ENCODE assay signal across 17 cellular contexts in the genomic region with DNA sequence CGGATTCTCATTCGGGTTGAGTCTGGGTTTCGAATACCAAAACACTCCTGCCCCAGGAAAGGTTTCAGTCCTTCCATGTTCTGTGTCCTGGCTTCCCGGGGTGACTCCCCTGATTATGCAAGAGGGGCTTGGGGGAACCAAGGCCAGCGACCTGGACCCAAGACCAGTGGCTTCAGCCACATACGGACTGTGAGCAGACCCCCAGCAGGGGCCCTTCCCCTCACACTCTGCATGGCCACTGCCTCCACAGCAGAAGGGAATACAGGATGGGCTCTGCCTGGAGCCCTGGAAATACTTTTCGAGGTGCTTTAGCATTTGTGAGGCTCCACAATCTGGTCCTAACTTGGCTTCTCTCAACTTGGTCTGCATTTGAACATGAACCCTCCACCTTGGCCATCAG. TPM values are rescaled to one million over a fixed set of nuclear protein-coding genes. Genes with fewer than 3 reads are reported as not detected.
A peak's percentile ranks its signal among the peaks of the same experiment; 100 is the strongest.
DNase-seq lines count a peak whose midpoint lies in the region; ATAC-seq, FAIRE-seq and TF ChIP-seq lines count a peak whose summit lies in the region.
"Had no signal": no experiment of that assay in that cellular context is flagged by ENCODE, and none has a peak within 500 bp of the region (broad histone marks: within the 10 kb centered on the region; RNA-seq: fewer than 3 reads in every experiment).

No MANE protein-coding gene starts in this region.

- TF ChIP-seq CTCF in HepG2 (CRISPR knock-in tag; IDR thresholded peaks at IDR 0.05) = no peak
- TF ChIP-seq CTCF in right lobe of liver (IDR thresholded peaks at IDR 0.05) = no peak
- no peak for TF ChIP-seq CTCF in vagina (IDR thresholded peaks at IDR 0.05)

- no peak overlapping the region for H2BK5ac ChIP-seq in trophoblast cell (ENCODE audit: low read depth, low read length, poor library complexity)

- H2AFZ ChIP-seq in HepG2 (ENCODE audit: low read length) (no peak overlapping the region), trophoblast cell (ENCODE audit: insufficient read depth, low read length, poor library complexity) (no peak overlapping the region)

- in situ Hi-C loops in HepG2 (cut with HindIII; ENCODE audit: extremely low pct_ligation_motif_present, low pct_unique_long_range_greater_than_20kb) = no loop called here

- no peak for TF ChIP-seq EP300 in HepG2 (IDR thresholded peaks at IDR 0.05; ENCODE audit: low read depth in 2 of 2, low read length in 2 of 2)
- TF ChIP-seq EP300 in HepG2 (CRISPR knock-in tag; IDR thresholded peaks at IDR 0.05; ENCODE audit: borderline replicate concordance) = no peak

- no peaks in the 10 kb centered on the region for H3K4me1 ChIP-seq in HepG2 (ENCODE audit: insufficient read depth, low read length)
- H3K4me1 ChIP-seq in right lobe of liver = peaks cover 0 to 15% (median 0%) of the 10 kb centered on the region in 4 donors
- peaks cover 21 to 26% of the 10 kb centered on the region in 2 experiments for H3K4me1 ChIP-seq in trophoblast cell (ENCODE audit: control insufficient read depth in 1 of 2, insufficient read depth in 2 of 2, low read length in 2 of 2)
- H3K4me1 ChIP-seq in vagina = peaks cover 68% of the 10 kb centered on the region

- BruUV-seq in HepG2 (replicated peaks; lab: Mats Ljungman, UMichigan) = no TSS peak

- H2BK12ac ChIP-seq in trophoblast cell (ENCODE audit: low read length) = no peak overlapping the region

- no peak overlapping the region for H3K4me2 ChIP-seq in HepG2 (ENCODE audit: low read depth, low read length)
- H3K4me2 ChIP-seq in trophoblast cell (ENCODE audit: low read length) = no peak overlapping the region

- no peak overlapping the region for H3K14ac ChIP-seq in trophoblast cell (ENCODE audit: low read length)

- H3K79me1 ChIP-seq in trophoblast cell (ENCODE audit: low read length) = peaks cover 4% of the 10 kb centered on the region

- H3K27me3 ChIP-seq in HepG2 (ENCODE audit: control insufficient read depth in 1 of 2, insufficient read depth in 2 of 2, low read length in 2 of 2) = no peaks in the 10 kb centered on the region
- H3K27me3 ChIP-seq in right lobe of liver = no peaks in the 10 kb centered on the region
- H3K27me3 ChIP-seq in trophoblast cell (ENCODE audit: insufficient read depth, low read length) = no peaks in the 10 kb centered on the region
- H3K27me3 ChIP-seq in vagina = no peaks in the 10 kb centered on the region
- H3K27me3 ChIP-seq: BE2C had no signal

- WGBS in HepG2 (ENCODE audit: low lambda C conversion rate) = 76% methylated on average over 7 of the region's 7 CpGs
- 89% methylated on average over 3 of the region's 7 CpGs for WGBS in right lobe of liver (ENCODE audit: insufficient coverage, low coverage, low lambda C conversion rate, missing lambda C conversion rate)
- no CpG with 5 or more reads among the region's 7 CpGs for WGBS in trophoblast cell (ENCODE audit: extremely low coverage, insufficient coverage, insufficient read length)

- H3K79me2 ChIP-seq in HepG2 (ENCODE audit: insufficient read depth, low read length) (no peaks in the 10 kb centered on the region), trophoblast cell (ENCODE audit: control insufficient read depth, insufficient read depth, low read length, poor library complexity) (peaks cover 10% of the 10 kb centered on the region)

- H3K9ac ChIP-seq in HepG2 (ENCODE audit: insufficient read depth, low read depth, low read length) (no peak overlapping the region), trophoblast cell (ENCODE audit: low read length) (no peak overlapping the region)

- ATAC-seq in HepG2 = no peak
- ATAC-seq in right lobe of liver = no peak
- ATAC-seq: HCT116, Panc1 had no signal

- H3K4me3 ChIP-seq in HepG2 (replicated peaks in 1 of 3; ENCODE audit: insufficient read depth in 1 of 3, low read depth in 2 of 3, low read length in 3 of 3) = no peak overlapping the region
- no peak overlapping the region for H3K4me3 ChIP-seq in right lobe of liver
- no peak overlapping the region for H3K4me3 ChIP-seq in trophoblast cell (ENCODE audit: low read depth, low read length)
- no peak overlapping the region for H3K4me3 ChIP-seq in vagina

- H4K12ac ChIP-seq in trophoblast cell (ENCODE audit: low read depth, low read length) = no peak overlapping the region

- no peak for TF ChIP-seq POLR2A in HepG2 (IDR thresholded peaks at IDR 0.05; ENCODE audit: insufficient read depth in 1 of 2, low read depth in 2 of 2, low read length in 2 of 2)
- TF ChIP-seq POLR2A in right lobe of liver (IDR thresholded peaks at IDR 0.05) = no peak
- TF ChIP-seq POLR2A in vagina (IDR thresholded peaks at IDR 0.05) = no peak

- no peak for TF ChIP-seq RAD21 in HepG2 (CRISPR knock-in tag; IDR thresholded peaks at IDR 0.05)

- no peak overlapping the region for H4K8ac ChIP-seq in trophoblast cell (ENCODE audit: low read depth, low read length)

- no peak overlapping the region for H4K91ac ChIP-seq in trophoblast cell (ENCODE audit: low read depth, low read length)

- POLR2A ChIA-PET in HepG2 (lab: Yijun Ruan, JAX) = no interaction called here

- H2BK120ac ChIP-seq in trophoblast cell (ENCODE audit: insufficient read depth, low read length, poor library complexity) = no peak overlapping the region

- H4K20me1 ChIP-seq in HepG2 (ENCODE audit: insufficient read depth, low read length) = no peaks in the 10 kb centered on the region

- H3K36me3 ChIP-seq in HepG2 (replicated peaks in 1 of 2; ENCODE audit: control insufficient read depth in 1 of 2, insufficient read depth in 2 of 2, low read length in 2 of 2) = peaks cover 0 to 2% of the 10 kb centered on the region in 2 experiments; a peak in 2 of 5 replicates
- H3K36me3 ChIP-seq in right lobe of liver = peaks cover 0 to 3% (median 0%) of the 10 kb centered on the region in 4 donors
- peaks cover 56 to 68% of the 10 kb centered on the region in 2 experiments for H3K36me3 ChIP-seq in trophoblast cell (ENCODE audit: control insufficient read depth in 1 of 2, insufficient read depth in 2 of 2, low read length in 2 of 2)
- H3K36me3 ChIP-seq in vagina = peaks cover 0 to 31% of the 10 kb centered on the region in 2 donors

- no peak overlapping the region for H2AK5ac ChIP-seq in trophoblast cell (ENCODE audit: low read length)

- H3K27ac ChIP-seq in HepG2 (ENCODE audit: extremely low read length, insufficient read depth, low read length) = no peak overlapping the region
- no peak overlapping the region for H3K27ac ChIP-seq in right lobe of liver
- H3K27ac ChIP-seq in caudate nucleus (ENCODE audit: low read depth, low read length) = peak overlapping the region; percentile 91
- no peak overlapping the region for H3K27ac ChIP-seq in trophoblast cell (ENCODE audit: low read depth, low read length)
- H3K27ac ChIP-seq in vagina = peak overlapping the region; percentile 31

- no peak overlapping the region for H3K18ac ChIP-seq in trophoblast cell (ENCODE audit: low read length)

- H3K23ac ChIP-seq in trophoblast cell (ENCODE audit: low read length) = no peak overlapping the region

- FAIRE-seq in HepG2 (lab: Jason Lieb, UNC) = no peak
- FAIRE-seq: urothelium cell line had no signal

- DNase-seq in HepG2 (ENCODE audit: low spot score) = no peak
- DNase-seq in right lobe of liver = no peak
- DNase-seq in caudate nucleus (lab: John Stamatoyannopoulos, UW) = no peak
- no peak for DNase-seq in trophoblast cell
- no peak for DNase-seq in vagina (ENCODE audit: extremely low spot score in 2 of 2)
- no peak for DNase-seq in OCI-M1 (lab: John Stamatoyannopoulos, UW)
- no peak for DNase-seq in hepatic stellate cell (ENCODE audit: low spot score)
- DNase-seq in NCI-H2107 treated with DMSO at 0.1 percent for 48 hours (lab: John Stamatoyannopoulos, UW; ENCODE audit: unreplicated experiment) = no peak
- DNase-seq: activated CD4-positive, alpha-beta T cell treated with anti-CD3 and anti-CD28 coated beads, Interleukin-2, amount 50 U/mL, for 1 hour; BE2C; DND-41; NCI-H1092 treated with DMSO at 0.1 percent for 48 hours; NCI-H510A treated with DMSO at 0.1 percent for 48 hours; occipital lobe had no signal

- CTCF ChIA-PET in HepG2 (lab: Yijun Ruan, JAX; ENCODE audit: low intra/inter-chr PET ratio, low total read pairs) = no interaction called here

- H3K9me3 ChIP-seq in HepG2 (ENCODE audit: low read length) = no peaks in the 10 kb centered on the region
- no peaks in the 10 kb centered on the region for H3K9me3 ChIP-seq in right lobe of liver
- H3K9me3 ChIP-seq in trophoblast cell (ENCODE audit: insufficient read depth, low read depth, low read length) = no peaks in the 10 kb centered on the region
- H3K9me3 ChIP-seq in vagina = no peaks in the 10 kb centered on the region
- H3K9me3 ChIP-seq: BE2C had no signal

- intact Hi-C loops in HepG2 (cut with micrococcal nuclease; ENCODE audit: unreplicated experiment) (no loop called here), right lobe of liver (cut with DNase I) (no loop called here), vagina (cut with DNase I) (loop anchor here (5.0 kb wide), 1 partner anchor 37 kb away; no protein-coding TSS in a partner anchor)

- H3K4ac ChIP-seq in trophoblast cell (ENCODE audit: low read depth, low read length) = peak overlapping the region; percentile 53

RNA-seq across cellular contexts. Expression of gene HDAC7, which starts 19.1 kb away (rescaled TPM):
- total RNA-seq in HepG2 (2016; rRNA removed; fragmentation: Illumina TruSeq; extraction: Trizol) (3.7 and 4.6 TPM in 2 replicates), right lobe of liver (10 to 100 TPM in 2 of 6 experiments, 1 to 10 TPM in 4; 6.6 to 18.8 (median 8.4) TPM), vagina (67.0 TPM)
- total RNA-seq in HepG2 (2016; cell fraction: cytosol; rRNA removed; fragmentation: Illumina TruSeq; extraction: Trizol; ENCODE audit: low read depth) = 1.5 and 2.7 TPM in 2 replicates
- total RNA-seq in HepG2 (2016; cell fraction: insoluble cytoplasmic fraction; rRNA removed; fragmentation: Illumina TruSeq; extraction: Trizol) = 3.3 and 5.0 TPM in 2 replicates
- 4.5 and 5.3 TPM in 2 replicates for total RNA-seq in HepG2 (2016; cell fraction: membrane; rRNA removed; fragmentation: Illumina TruSeq; extraction: Trizol)
- 5.2 and 5.6 TPM in 2 replicates for total RNA-seq in HepG2 (2016; cell fraction: nucleus; rRNA removed; fragmentation: Illumina TruSeq; extraction: Trizol)
- polyA plus RNA-seq in HepG2 (2011; rRNA removed) = 8.5 and 10.8 TPM in 2 replicates
- 3.4 and 5.9 TPM in 2 replicates for polyA plus RNA-seq in HepG2 (2011; cell fraction: cytosol; rRNA removed)
- 44.6 and 61.9 TPM in 2 replicates for polyA plus RNA-seq in HepG2 (2011; cell fraction: nucleus; rRNA removed)
- polyA plus RNA-seq in HepG2 (2012) = 3.9 and 6.2 TPM in 2 replicates
- polyA plus RNA-seq in HepG2 (2016; cell fraction: cytosol; fragmentation: Illumina TruSeq; extraction: Trizol; ENCODE audit: low read depth) = 1.6 and 1.8 TPM in 2 replicates
- polyA plus RNA-seq in HepG2 (2016; cell fraction: insoluble cytoplasmic fraction; fragmentation: Illumina TruSeq; extraction: Trizol; ENCODE audit: low read depth) = 7.3 and 8.0 TPM in 2 replicates
- polyA plus RNA-seq in HepG2 (2016; cell fraction: membrane; fragmentation: Illumina TruSeq; extraction: Trizol; ENCODE audit: low read depth) = 5.0 and 6.0 TPM in 2 replicates
- polyA plus RNA-seq in HepG2 (2016; cell fraction: nucleus; fragmentation: Illumina TruSeq; extraction: Trizol; ENCODE audit: insufficient read depth, low read depth) = 15.8 and 16.2 TPM in 2 replicates
- 11.8 and 35.8 TPM in 2 replicates for polyA minus RNA-seq in HepG2 (2011; rRNA and poly(A)+ RNA removed; ENCODE audit: low replicate concordance)
- 2.3 and 4.6 TPM in 2 replicates for polyA minus RNA-seq in HepG2 (2011; cell fraction: cytosol; rRNA and poly(A)+ RNA removed)
- polyA minus RNA-seq in HepG2 (2011; cell fraction: nucleus; rRNA and poly(A)+ RNA removed) = 6.8 and 9.5 TPM in 2 replicates
- 47.8 and 51.3 TPM in 2 replicates for polyA plus RNA-seq in trophoblast cell (2013)

RNA-seq across cellular contexts. Expression of gene SLC48A1, which starts 27.5 kb away (rescaled TPM):
- 2.6 and 3.7 TPM in 2 replicates for total RNA-seq in HepG2 (2016; rRNA removed; fragmentation: Illumina TruSeq; extraction: Trizol)
- 2.3 and 3.1 TPM in 2 replicates for total RNA-seq in HepG2 (2016; cell fraction: cytosol; rRNA removed; fragmentation: Illumina TruSeq; extraction: Trizol; ENCODE audit: low read depth)
- total RNA-seq in HepG2 (2016; cell fraction: insoluble cytoplasmic fraction; rRNA removed; fragmentation: Illumina TruSeq; extraction: Trizol) = 2.3 and 3.4 TPM in 2 replicates
- 5.0 and 6.3 TPM in 2 replicates for total RNA-seq in HepG2 (2016; cell fraction: membrane; rRNA removed; fragmentation: Illumina TruSeq; extraction: Trizol)
- 2.5 and 2.6 TPM in 2 replicates for total RNA-seq in HepG2 (2016; cell fraction: nucleus; rRNA removed; fragmentation: Illumina TruSeq; extraction: Trizol)
- polyA plus RNA-seq in HepG2 (2011; rRNA removed) = 2.2 and 3.1 TPM in 2 replicates
- polyA plus RNA-seq in HepG2 (2011; cell fraction: cytosol; rRNA removed) = 2.4 and 2.6 TPM in 2 replicates
- polyA plus RNA-seq in HepG2 (2011; cell fraction: nucleus; rRNA removed) = 3.1 and 4.1 TPM in 2 replicates
- polyA plus RNA-seq in HepG2 (2012) = 2.1 and 3.5 TPM in 2 replicates
- polyA plus RNA-seq in HepG2 (2016; cell fraction: cytosol; fragmentation: Illumina TruSeq; extraction: Trizol; ENCODE audit: low read depth) = 3.8 and 3.9 TPM in 2 replicates
- 2.6 and 3.2 TPM in 2 replicates for polyA plus RNA-seq in HepG2 (2016; cell fraction: insoluble cytoplasmic fraction; fragmentation: Illumina TruSeq; extraction: Trizol; ENCODE audit: low read depth)
- 6.3 and 6.9 TPM in 2 replicates for polyA plus RNA-seq in HepG2 (2016; cell fraction: membrane; fragmentation: Illumina TruSeq; extraction: Trizol; ENCODE audit: low read depth)
- polyA plus RNA-seq in HepG2 (2016; cell fraction: nucleus; fragmentation: Illumina TruSeq; extraction: Trizol; ENCODE audit: insufficient read depth, low read depth) = 5.6 and 6.3 TPM in 2 replicates
- polyA minus RNA-seq in HepG2 (2011; rRNA and poly(A)+ RNA removed; ENCODE audit: low replicate concordance) = 5.7 and 45.5 TPM in 2 replicates
- polyA minus RNA-seq in HepG2 (2011; cell fraction: cytosol; rRNA and poly(A)+ RNA removed) = 1.5 and 2.1 TPM in 2 replicates
- polyA minus RNA-seq in HepG2 (2011; cell fraction: nucleus; rRNA and poly(A)+ RNA removed) = 1.7 and 2.8 TPM in 2 replicates
- 10 to 100 TPM; 12.4 to 20.4 (median 18.0) TPM for total RNA-seq in right lobe of liver
- polyA plus RNA-seq in trophoblast cell (2013) = 4.7 and 4.8 TPM in 2 replicates
- total RNA-seq in vagina = 20.9 TPM

RNA-seq across cellular contexts. Expression of gene RAPGEF3, which starts 41.9 kb away (rescaled TPM):
- total RNA-seq in HepG2 (2016; rRNA removed; fragmentation: Illumina TruSeq; extraction: Trizol) = 0.07 TPM in 1 of 2 replicates, not detected in the other
- not detected in 2 replicates for total RNA-seq in HepG2 (2016; cell fraction: cytosol; rRNA removed; fragmentation: Illumina TruSeq; extraction: Trizol; ENCODE audit: low read depth)
- 0.09 TPM in 1 of 2 replicates, not detected in the other for total RNA-seq in HepG2 (2016; cell fraction: insoluble cytoplasmic fraction; rRNA removed; fragmentation: Illumina TruSeq; extraction: Trizol)
- total RNA-seq in HepG2 (2016; cell fraction: membrane; rRNA removed; fragmentation: Illumina TruSeq; extraction: Trizol) = 0.03 TPM in 1 of 2 replicates, not detected in the other
- 0.40 TPM in 1 of 2 replicates, not detected in the other for total RNA-seq in HepG2 (2016; cell fraction: nucleus; rRNA removed; fragmentation: Illumina TruSeq; extraction: Trizol)
- 0.07 and 0.37 TPM in 2 replicates for polyA plus RNA-seq in HepG2 (2011; rRNA removed)
- 0.05 and 0.13 TPM in 2 replicates for polyA plus RNA-seq in HepG2 (2011; cell fraction: cytosol; rRNA removed)
- 0.56 and 0.95 TPM in 2 replicates for polyA plus RNA-seq in HepG2 (2011; cell fraction: nucleus; rRNA removed)
- polyA plus RNA-seq in HepG2 (2012) = 0.11 and 0.16 TPM in 2 replicates
- polyA plus RNA-seq in HepG2 (2016; cell fraction: cytosol; fragmentation: Illumina TruSeq; extraction: Trizol; ENCODE audit: low read depth) = not detected in 2 replicates
- 0.17 TPM in 1 of 2 replicates, not detected in the other for polyA plus RNA-seq in HepG2 (2016; cell fraction: insoluble cytoplasmic fraction; fragmentation: Illumina TruSeq; extraction: Trizol; ENCODE audit: low read depth)
- polyA plus RNA-seq in HepG2 (2016; cell fraction: membrane; fragmentation: Illumina TruSeq; extraction: Trizol; ENCODE audit: low read depth) = not detected in 2 replicates
- 0.63 TPM in 1 of 2 replicates, not detected in the other for polyA plus RNA-seq in HepG2 (2016; cell fraction: nucleus; fragmentation: Illumina TruSeq; extraction: Trizol; ENCODE audit: insufficient read depth, low read depth)
- 0.28 and 2.0 TPM in 2 replicates for polyA minus RNA-seq in HepG2 (2011; rRNA and poly(A)+ RNA removed; ENCODE audit: low replicate concordance)
- polyA minus RNA-seq in HepG2 (2011; cell fraction: cytosol; rRNA and poly(A)+ RNA removed) = not detected in 2 replicates
- 0.13 and 1.1 TPM in 2 replicates for polyA minus RNA-seq in HepG2 (2011; cell fraction: nucleus; rRNA and poly(A)+ RNA removed)
- 1 to 10 TPM in 5 of 6 experiments, under 1 TPM in 1; 0.81 to 4.6 (median 2.6) TPM for total RNA-seq in right lobe of liver
- polyA plus RNA-seq in trophoblast cell (2013) = 0.68 and 0.78 TPM in 2 replicates
- total RNA-seq in vagina = 52.3 TPM

Comparison
In these comparisons a context has a peak if more than half of its experiments do, and no peak if none do; other contexts are left out.
1. H3K27ac ChIP-seq: peak in caudate nucleus (single experiment) and vagina (single experiment); none in HepG2 (single experiment), right lobe of liver (0 of 3) and trophoblast cell (single experiment).